ENCODE assay signal across 10 cellular contexts in genomic region chr1:214454619-214455396, GRCh38.
DNase-seq lines count a peak whose midpoint lies in the region; ATAC-seq, FAIRE-seq and TF ChIP-seq lines count a peak whose summit lies in the region.
"Had no signal": no experiment of that assay in that cellular context is flagged by ENCODE, and none has a peak within 500 bp of the region (broad histone marks: within the 10 kb centered on the region; RNA-seq: fewer than 3 reads in every experiment).

No MANE protein-coding gene starts in this region.

- in situ Hi-C loops in G401 (cut with HindIII; ENCODE audit: low sequenced_read_pairs) = no loop called here

- 18 to 19% methylated on average over 1 to 3 of the region's 3 CpGs for WGBS in gastroesophageal sphincter (ENCODE audit: low coverage in 1 of 2), 2 donors

- H3K27ac ChIP-seq in breast epithelium (peak overlapping the region; percentile 8 to 26), gastroesophageal sphincter (peak overlapping the region in 1 of 4 donors; percentile 2)
- H3K27ac ChIP-seq: VCaP had no signal

- no peak for TF ChIP-seq EP300 in gastroesophageal sphincter (IDR thresholded peaks at IDR 0.05)

- H3K4me3 ChIP-seq in breast epithelium = no peak overlapping the region
- no peak overlapping the region for H3K4me3 ChIP-seq in gastroesophageal sphincter

- H3K4me1 ChIP-seq in breast epithelium (no peaks in the 10 kb centered on the region), gastroesophageal sphincter (peaks cover 0 to 35% (median 6%) of the 10 kb centered on the region in 3 donors)

- peak; percentile 15 for FAIRE-seq in H54 (lab: Jason Lieb, UNC)

- H3K27me3 ChIP-seq in breast epithelium = no peaks in the 10 kb centered on the region
- no peaks in the 10 kb centered on the region for H3K27me3 ChIP-seq in gastroesophageal sphincter

- no peaks in the 10 kb centered on the region for H3K36me3 ChIP-seq in breast epithelium
- H3K36me3 ChIP-seq in gastroesophageal sphincter = peaks cover 0 to 10% of the 10 kb centered on the region in 2 donors

- DNase-seq in H54 (ENCODE audit: insufficient read length, low spot score) = no peak
- peak; percentile 87 for DNase-seq in NCI-H82 treated with DMSO at 0.1 percent for 48 hours (lab: John Stamatoyannopoulos, UW; ENCODE audit: unreplicated experiment)
- no peak for DNase-seq in breast epithelium (ENCODE audit: low spot score in 2 of 2)
- DNase-seq in omental fat pad (ENCODE audit: low spot score) = no peak
- no peak for DNase-seq in SKM-1 (lab: John Stamatoyannopoulos, UW; ENCODE audit: unreplicated experiment)
- DNase-seq in G401 (ENCODE audit: low spot score) = no peak
- DNase-seq: NCI-H2227 treated with DMSO at 0.1 percent for 48 hours had no signal

- TF ChIP-seq CTCF in breast epithelium (IDR thresholded peaks at IDR 0.05) = no peak
- TF ChIP-seq CTCF in omental fat pad (IDR thresholded peaks at IDR 0.05) = no peak
- TF ChIP-seq CTCF in gastroesophageal sphincter (IDR thresholded peaks at IDR 0.05) = no peak

- intact Hi-C loops in breast epithelium (cut with DNase I; ENCODE audit: low total_unique reads) = no loop called here

- H3K9me3 ChIP-seq in breast epithelium (no peaks in the 10 kb centered on the region), gastroesophageal sphincter (no peaks in the 10 kb centered on the region)

- TF ChIP-seq POLR2A in H54 (IDR thresholded peaks at IDR 0.05; ENCODE audit: low read depth, low read length) (no peak), breast epithelium (IDR thresholded peaks at IDR 0.05) (no peak), gastroesophageal sphincter (IDR thresholded peaks at IDR 0.05) (no peak)

- ATAC-seq in omental fat pad (ENCODE audit: low FRiP score) = peak; percentile 77
- no peak for ATAC-seq in gastroesophageal sphincter
- ATAC-seq in HG02642 (IDR thresholded peaks at IDR 0.05; ENCODE audit: poor library complexity, unreplicated experiment) = no peak
